ENCODE assay signal across 9 cellular contexts in genomic region chr19:47232422-47233211, GRCh38. TPM values are rescaled to one million over a fixed set of nuclear protein-coding genes. Genes with fewer than 3 reads are reported as not detected.
DNase-seq lines count a peak whose midpoint lies in the region; ATAC-seq and TF ChIP-seq lines count a peak whose summit lies in the region.
"Had no signal": no experiment of that assay in that cellular context is flagged by ENCODE, and none has a peak within 500 bp of the region (broad histone marks: within the 10 kb centered on the region; RNA-seq: fewer than 3 reads in every experiment).

No MANE protein-coding gene starts in this region.

- TF ChIP-seq CTCF in adrenal gland (IDR thresholded peaks at IDR 0.05) = no peak

- intact Hi-C loops in adrenal gland (cut with DNase I) = no loop called here

- no peak for ATAC-seq in HG03175 (IDR thresholded peaks at IDR 0.05; ENCODE audit: unreplicated experiment)

- H3K4me3 ChIP-seq in adrenal gland = no peak overlapping the region
- H3K4me3 ChIP-seq: SK-N-MC had no signal

- H3K27me3 Mint-ChIP-seq in IgD-negative memory B cell = peaks cover 4% of the 10 kb centered on the region

- peak in 1 of 2 donors; percentile 12 for TF ChIP-seq POLR2A in adrenal gland (IDR thresholded peaks at IDR 0.05)

- H3K4me3 Mint-ChIP-seq in IgD-negative memory B cell = peak overlapping the region; percentile 59 to 81 (median 74)

- H3K4me1 Mint-ChIP-seq in IgD-negative memory B cell = peaks cover 6 to 15% (median 12%) of the 10 kb centered on the region in 3 donors

- H3K9me3 Mint-ChIP-seq in IgD-negative memory B cell = no peaks in the 10 kb centered on the region

- 51 to 58% (median 51%) methylated on average over 16 of the region's 16 CpGs for WGBS in adrenal gland, 4 donors

- H3K9me3 ChIP-seq in adrenal gland (replicated peaks in 1 of 3) = no peaks in the 10 kb centered on the region

- no peaks in the 10 kb centered on the region for H3K36me3 Mint-ChIP-seq in IgD-negative memory B cell

- no peaks in the 10 kb centered on the region for H3K36me3 ChIP-seq in adrenal gland (replicated peaks in 1 of 2)

- DNase-seq in DMS53 (lab: John Stamatoyannopoulos, UW) (peak; percentile 76), adrenal gland (peak in 4 of 7 donors; percentile 29 to 63 (median 60)), lung microvascular endothelial cell (ENCODE audit: low read depth in 2 of 2) (peak; percentile 72 to 86), AML-193 (lab: John Stamatoyannopoulos, UW) (no peak), NCI-H146 (lab: John Stamatoyannopoulos, UW) (no peak), SHP77 treated with DMSO at 0.1 percent for 48 hours (lab: John Stamatoyannopoulos, UW) (no peak)

- peak overlapping the region; percentile 69 to 80 (median 79) for H3K27ac Mint-ChIP-seq in IgD-negative memory B cell

- H3K4me1 ChIP-seq in adrenal gland (replicated peaks in 1 of 2) = peaks cover 16 to 17% of the 10 kb centered on the region in 2 donors

- H3K27me3 ChIP-seq in adrenal gland = no peaks in the 10 kb centered on the region

- H3K27ac ChIP-seq in adrenal gland = peak overlapping the region in 4 of 5 donors; percentile 26 to 70 (median 35)
- H3K27ac ChIP-seq: SK-N-MC had no signal

RNA-seq across cellular contexts. Expression of gene BBC3, which starts 1.6 kb away (rescaled TPM):
- polyA plus RNA-seq in IgD-negative memory B cell (5.1 TPM), adrenal gland (1 to 10 TPM in 2 of 3 donors, under 1 TPM in 1; 0.27 to 8.4 (median 4.4) TPM)
- total RNA-seq in adrenal gland (10 to 100 TPM in 4 of 8 donors, 1 to 10 TPM in 4; 1.7 to 17.9 (median 10.1) TPM), lung microvascular endothelial cell (16.5 and 21.4 TPM in 2 replicates)

RNA-seq across cellular contexts. Expression of gene CCDC9, which starts 23.7 kb away (rescaled TPM):
- 16.0 TPM for polyA plus RNA-seq in IgD-negative memory B cell
- 10 to 100 TPM; 12.8 to 52.9 (median 32.5) TPM for total RNA-seq in adrenal gland
- 10 to 100 TPM; 23.2 to 86.5 (median 31.8) TPM for polyA plus RNA-seq in adrenal gland
- total RNA-seq in lung microvascular endothelial cell = 3.3 and 4.6 TPM in 2 replicates

RNA-seq across cellular contexts. Expression of gene INAFM1, which starts 42.1 kb away (rescaled TPM):
- polyA plus RNA-seq in IgD-negative memory B cell (2.3 TPM), adrenal gland (100 to 1,000 TPM in 1 of 3 donors, 10 to 100 TPM in 1, 1 to 10 TPM in 1; 7.8 to 144 (median 62.0) TPM)
- total RNA-seq in adrenal gland (100 to 1,000 TPM in 1 of 8 donors, 10 to 100 TPM in 7; 18.1 to 183 (median 66.7) TPM), lung microvascular endothelial cell (0.65 and 1.2 TPM in 2 replicates)

Comparison
In these comparisons a context has a peak if more than half of its experiments do, and no peak if none do; other contexts are left out.
1. DNase-seq: peak in DMS53 (single experiment), adrenal gland (4 of 7) and lung microvascular endothelial cell (2 of 2); none in AML-193 (0 of 2), NCI-H146 (single experiment) and SHP77 treated with DMSO at 0.1 percent for 48 hours (single experiment).